Comparison of ENCODE assay signal across 1 cellular context in genomic region chr10:119543814-119544642, GRCh38.
TF ChIP-seq lines count a peak whose summit lies in the region.

No MANE protein-coding gene starts in this region.

TF ChIP-seq in H1, 55 proteins besides CTCF, POLR2A, EP300 and RAD21:
- peak; percentile 26 for TF ChIP-seq ASH2L (IDR thresholded peaks at IDR 0.05; ENCODE audit: low read length)
- TF ChIP-seq SP2 (IDR thresholded peaks at IDR 0.05; ENCODE audit: low read length) = no peak
